ENCODE assay signal across 26 cellular contexts in the genomic region with DNA sequence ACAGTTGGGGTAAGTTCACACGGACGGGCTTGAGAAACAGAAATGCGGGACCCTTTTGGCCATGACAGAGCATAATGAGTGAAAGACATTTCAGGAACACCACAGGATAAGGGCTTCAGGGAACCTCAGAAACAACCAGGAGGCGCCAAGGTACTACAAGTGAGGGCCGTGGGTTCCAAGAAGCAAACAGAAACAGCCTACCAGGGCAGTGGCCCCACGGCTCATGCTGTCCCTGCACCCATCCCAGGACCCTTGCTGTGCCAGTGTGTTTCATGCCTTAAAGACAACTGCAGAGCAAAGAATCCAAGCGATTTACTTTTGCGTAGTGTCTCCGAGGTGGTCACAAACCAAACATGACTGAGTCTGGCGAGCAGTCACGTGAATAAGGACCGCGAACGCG. TPM values are rescaled to one million over a fixed set of nuclear protein-coding genes. Genes with fewer than 3 reads are reported as not detected.
DNase-seq lines count a peak whose midpoint lies in the region; ATAC-seq and TF ChIP-seq lines count a peak whose summit lies in the region.
"Had no signal": no experiment of that assay in that cellular context is flagged by ENCODE, and none has a peak within 500 bp of the region (broad histone marks: within the 10 kb centered on the region; RNA-seq: fewer than 3 reads in every experiment).

No MANE protein-coding gene starts in this region.

- no peaks in the 10 kb centered on the region for H3K79me2 ChIP-seq in mammary epithelial cell (ENCODE audit: insufficient read depth, low read length)

- CTCF ChIA-PET in MCF 10A (lab: Yijun Ruan, JAX) (no interaction called here), mammary epithelial cell (lab: Charles Lee; ENCODE audit: low non-redundant PET) (no interaction called here)

- H3K4me1 Mint-ChIP-seq in MCF 10A (ENCODE audit: insufficient read depth, unreplicated experiment): no peaks in the 10 kb centered on the region
- peaks cover 2 to 4% of the 10 kb centered on the region in 2 donors for H3K4me1 Mint-ChIP-seq in effector memory CD8-positive, alpha-beta T cell (ENCODE audit: low read depth in 2 of 2)
- H3K4me1 Mint-ChIP-seq in stimulated activated effector memory CD8-positive, alpha-beta T cell treated with anti-CD3 and anti-CD28 coated beads, Interleukin-12 subunit alpha, Interleukin-12 subunit beta, amount 100 ng/mL, for 72 hours: peaks cover 5% of the 10 kb centered on the region
- H3K4me1 Mint-ChIP-seq: activated naive CD4-positive, alpha-beta T cell treated with anti-CD3 and anti-CD28 coated beads, Interleukin-2, amount 50 U/mL, for 24 hours had no signal

- BruUV-seq in MCF 10A (replicated peaks; lab: Mats Ljungman, UMichigan): no TSS peak
- BruUV-seq in mammary epithelial cell (replicated peaks; lab: Mats Ljungman, UMichigan): no TSS peak

- no peaks in the 10 kb centered on the region for H3K9me3 ChIP-seq in mammary epithelial cell (replicated peaks; ENCODE audit: insufficient read depth, low read length)
- H3K9me3 ChIP-seq: BE2C, colonic mucosa, Peyer's patch, SJSA1, tibial nerve had no signal

- no peak overlapping the region for H3K4me2 ChIP-seq in mammary epithelial cell (ENCODE audit: insufficient read depth, low read depth, low read length)

- dilution Hi-C loops in mammary epithelial cell (cut with HindIII; ENCODE audit: low sequenced_read_pairs): no loop called here

- H3K4me3 Mint-ChIP-seq in MCF 10A (ENCODE audit: unreplicated experiment): no peak overlapping the region
- H3K4me3 Mint-ChIP-seq in effector memory CD8-positive, alpha-beta T cell: no peak overlapping the region
- no peak overlapping the region for H3K4me3 Mint-ChIP-seq in stimulated activated effector memory CD8-positive, alpha-beta T cell treated with anti-CD3 and anti-CD28 coated beads, Interleukin-12 subunit alpha, Interleukin-12 subunit beta, amount 100 ng/mL, for 72 hours
- H3K4me3 Mint-ChIP-seq: activated CD4-positive, alpha-beta memory T cell treated with anti-CD3 and anti-CD28 coated beads for 36 hours; activated naive CD4-positive, alpha-beta T cell treated with anti-CD3 and anti-CD28 coated beads, Interleukin-2, amount 50 U/mL, for 24 hours had no signal

- H4K20me1 ChIP-seq in mammary epithelial cell (ENCODE audit: insufficient read depth, low read length): no peaks in the 10 kb centered on the region

- H3K27ac Mint-ChIP-seq in MCF 10A (ENCODE audit: low read depth, unreplicated experiment): no peak overlapping the region
- H3K27ac Mint-ChIP-seq in effector memory CD8-positive, alpha-beta T cell: peak overlapping the region; percentile 25 to 57
- peak overlapping the region; percentile 67 for H3K27ac Mint-ChIP-seq in stimulated activated effector memory CD8-positive, alpha-beta T cell treated with anti-CD3 and anti-CD28 coated beads, Interleukin-12 subunit alpha, Interleukin-12 subunit beta, amount 100 ng/mL, for 72 hours
- H3K27ac Mint-ChIP-seq: activated CD4-positive, alpha-beta memory T cell treated with anti-CD3 and anti-CD28 coated beads for 36 hours; activated naive CD4-positive, alpha-beta T cell treated with anti-CD3 and anti-CD28 coated beads, Interleukin-2, amount 50 U/mL, for 24 hours had no signal

- no peak overlapping the region for H3K27ac ChIP-seq in mammary epithelial cell (ENCODE audit: insufficient read depth, low read depth, low read length)
- H3K27ac ChIP-seq: colonic mucosa, Peyer's patch, SJSA1, skin epidermis, tibial nerve had no signal

- peaks cover 44% of the 10 kb centered on the region for H3K36me3 Mint-ChIP-seq in MCF 10A (ENCODE audit: insufficient read depth, unreplicated experiment)
- peaks cover 33% of the 10 kb centered on the region for H3K36me3 Mint-ChIP-seq in effector memory CD8-positive, alpha-beta T cell (ENCODE audit: insufficient read depth)
- peaks cover 49% of the 10 kb centered on the region for H3K36me3 Mint-ChIP-seq in stimulated activated effector memory CD8-positive, alpha-beta T cell treated with anti-CD3 and anti-CD28 coated beads, Interleukin-12 subunit alpha, Interleukin-12 subunit beta, amount 100 ng/mL, for 72 hours

- H3K4me1 ChIP-seq in mammary epithelial cell (ENCODE audit: insufficient read depth, low read length): no peaks in the 10 kb centered on the region
- H3K4me1 ChIP-seq: BE2C, colonic mucosa, Peyer's patch, SJSA1, tibial nerve had no signal

- 97% methylated on average over 12 of the region's 15 CpGs for WGBS in mammary epithelial cell (ENCODE audit: low coverage, missing lambda C conversion rate)

- H2AFZ ChIP-seq in mammary epithelial cell (ENCODE audit: low read depth, low read length): no peak overlapping the region

- ATAC-seq in effector memory CD8-positive, alpha-beta T cell (replicated peaks): no peak
- no peak for ATAC-seq in stimulated activated effector memory CD8-positive, alpha-beta T cell treated with anti-CD3 and anti-CD28 coated beads, Interleukin-12 subunit alpha, Interleukin-12 subunit beta, amount 100 ng/mL, for 72 hours
- no peak for ATAC-seq in GM18520 (IDR thresholded peaks at IDR 0.05; ENCODE audit: unreplicated experiment)
- ATAC-seq: esophagus mucosa had no signal

- no peak overlapping the region for H3K4me3 ChIP-seq in mammary epithelial cell (replicated peaks in 1 of 3; ENCODE audit: insufficient read depth in 1 of 3, low read depth in 2 of 3, low read length in 3 of 3)
- H3K4me3 ChIP-seq: colonic mucosa, Peyer's patch, SJSA1, skin epidermis, tibial nerve had no signal

- no peak overlapping the region for H3K9ac ChIP-seq in mammary epithelial cell (ENCODE audit: insufficient read depth, low read length)

- DNase-seq in MCF 10A (ENCODE audit: unreplicated experiment): peak; percentile 9
- no peak for DNase-seq in mammary epithelial cell
- DNase-seq in RPMI7951 (ENCODE audit: low read depth): peak; percentile 6
- DNase-seq in effector memory CD8-positive, alpha-beta T cell: no peak
- DNase-seq in stimulated activated effector memory CD8-positive, alpha-beta T cell treated with anti-CD3 and anti-CD28 coated beads, Interleukin-12 subunit alpha, Interleukin-12 subunit beta, amount 100 ng/mL, for 72 hours (ENCODE audit: low spot score in 2 of 2): no peak
- DNase-seq in putamen (ENCODE audit: low spot score): no peak
- DNase-seq in NCI-H446 treated with DMSO at 0.1 percent for 48 hours (lab: John Stamatoyannopoulos, UW): no peak
- DNase-seq: activated CD4-positive, alpha-beta memory T cell treated with anti-CD3 and anti-CD28 coated beads for 36 hours; activated CD4-positive, CD25-positive, alpha-beta regulatory T cell treated with anti-CD3 and anti-CD28 coated beads, Interleukin-2, amount 50 U/mL, for 72 hours; activated CD8-positive, alpha-beta memory T cell treated with anti-CD3 and anti-CD28 coated beads, Interleukin-2, amount 50 U/mL, for 48 hours; BE2C; colonic mucosa; DMS53; effector memory CD4-positive, alpha-beta T cell; foreskin melanocyte; NCI-H1092 treated with DMSO at 0.1 percent for 48 hours; NCI-H187; NCI-H526 treated with DMSO at 0.1 percent for 48 hours; Peyer's patch; T-helper 1 cell had no signal

- H3K9me3 Mint-ChIP-seq in MCF 10A (ENCODE audit: unreplicated experiment): peaks cover 19% of the 10 kb centered on the region
- no peaks in the 10 kb centered on the region for H3K9me3 Mint-ChIP-seq in effector memory CD8-positive, alpha-beta T cell
- H3K9me3 Mint-ChIP-seq in stimulated activated effector memory CD8-positive, alpha-beta T cell treated with anti-CD3 and anti-CD28 coated beads, Interleukin-12 subunit alpha, Interleukin-12 subunit beta, amount 100 ng/mL, for 72 hours: no peaks in the 10 kb centered on the region
- H3K9me3 Mint-ChIP-seq: activated naive CD4-positive, alpha-beta T cell treated with anti-CD3 and anti-CD28 coated beads, Interleukin-2, amount 50 U/mL, for 24 hours had no signal

- in situ Hi-C loops in mammary epithelial cell (cut with MboI; ENCODE audit: low sequenced_read_pairs in 2 of 2): no loop called here

- intact Hi-C loops in MCF 10A (cut with micrococcal nuclease): no loop called here
- intact Hi-C loops in mammary epithelial cell (cut with micrococcal nuclease): no loop called here

- H3K27me3 Mint-ChIP-seq in MCF 10A (ENCODE audit: insufficient read depth, unreplicated experiment): no peaks in the 10 kb centered on the region
- H3K27me3 Mint-ChIP-seq in effector memory CD8-positive, alpha-beta T cell: no peaks in the 10 kb centered on the region
- H3K27me3 Mint-ChIP-seq: activated CD4-positive, alpha-beta memory T cell treated with anti-CD3 and anti-CD28 coated beads for 36 hours; activated naive CD4-positive, alpha-beta T cell treated with anti-CD3 and anti-CD28 coated beads, Interleukin-2, amount 50 U/mL, for 24 hours had no signal

- TF ChIP-seq CTCF in MCF 10A (IDR thresholded peaks at IDR 0.05; ENCODE audit: unreplicated experiment) (no peak), mammary epithelial cell (conservative IDR thresholded peaks at IDR 0.05 in 1 of 2, IDR thresholded peaks at IDR 0.05 in 1 of 2; ENCODE audit: extremely low read depth in 1 of 2, insufficient read depth in 1 of 2, low read depth in 1 of 2, low read length in 2 of 2) (no peak)

- no peaks in the 10 kb centered on the region for H3K27me3 ChIP-seq in mammary epithelial cell (ENCODE audit: insufficient read depth, low read length)
- H3K27me3 ChIP-seq: BE2C, colonic mucosa, Peyer's patch, SJSA1, tibial nerve had no signal

- POLR2A ChIA-PET in MCF 10A (lab: Yijun Ruan, JAX): no interaction called here

- peaks cover 5% of the 10 kb centered on the region for H3K36me3 ChIP-seq in mammary epithelial cell (ENCODE audit: insufficient read depth, low read length)
- H3K36me3 ChIP-seq: colonic mucosa had no signal

RNA-seq across cellular contexts. Expression of gene RUBCN, which starts 54.0 kb away (rescaled TPM):
- 29.9 and 35.5 TPM in 2 replicates for total RNA-seq in MCF 10A (2022)
- 10 to 100 TPM; 21.0 to 32.6 TPM for total RNA-seq in mammary epithelial cell
- polyA plus RNA-seq in mammary epithelial cell: 17.7 TPM
- 50.3 TPM for polyA minus RNA-seq in mammary epithelial cell
- total RNA-seq in RPMI7951 (2014; rRNA removed; shearing (Covaris generic)): 20.4 and 20.7 TPM in 2 replicates

Comparison
In these comparisons a context has a peak if more than half of its experiments do, and no peak if none do; other contexts are left out.
1. DNase-seq: peak in MCF 10A (single experiment) and RPMI7951 (single experiment); none in mammary epithelial cell (single experiment), effector memory CD8-positive, alpha-beta T cell (0 of 3), stimulated activated effector memory CD8-positive, alpha-beta T cell treated with anti-CD3 and anti-CD28 coated beads, Interleukin-12 subunit alpha, Interleukin-12 subunit beta, amount 100 ng/mL, for 72 hours (0 of 2), putamen (single experiment) and NCI-H446 treated with DMSO at 0.1 percent for 48 hours (single experiment).